14 cellular contexts compared by ENCODE assay signal in genomic region chr6:92292067-92292466, GRCh38.
DNase-seq lines count a peak whose midpoint lies in the region; TF ChIP-seq lines count a peak whose summit lies in the region.
"Had no signal": no experiment of that assay in that cellular context is flagged by ENCODE, and none has a peak within 500 bp of the region (broad histone marks: within the 10 kb centered on the region; RNA-seq: fewer than 3 reads in every experiment).

No MANE protein-coding gene starts in this region.

- H3K56ac ChIP-seq in mesendoderm (ENCODE audit: low read length), result no peak overlapping the region

- TF ChIP-seq EP300 in transverse colon (IDR thresholded peaks at IDR 0.05; ENCODE audit: low read depth), result no peak

- H3K4me2 ChIP-seq in mesendoderm (ENCODE audit: low read length), result no peak overlapping the region
- H3K4me2 ChIP-seq: BLaER1 treated with 17β-estradiol and CSF1 and Interleukin-3, amounts not matched to agents 10 nM and 100 nM had no signal

- no peak overlapping the region for H3K4me3 Mint-ChIP-seq in CD8-positive, alpha-beta memory T cell
- H3K4me3 Mint-ChIP-seq: CD4-positive, CD25-positive, alpha-beta regulatory T cell had no signal

- no peaks in the 10 kb centered on the region for H3K4me1 Mint-ChIP-seq in CD8-positive, alpha-beta memory T cell
- H3K4me1 Mint-ChIP-seq: CD4-positive, CD25-positive, alpha-beta regulatory T cell had no signal

- H3K36me3 ChIP-seq in WERI-Rb-1 (no peaks in the 10 kb centered on the region), mesendoderm (ENCODE audit: control insufficient read depth, insufficient read depth, low read length) (no peaks in the 10 kb centered on the region), transverse colon (no peaks in the 10 kb centered on the region)
- H3K36me3 ChIP-seq in CD8-positive, alpha-beta memory T cell (ENCODE audit: insufficient read depth, low read length), result no peaks in the 10 kb centered on the region
- H3K36me3 ChIP-seq: BLaER1 treated with 17β-estradiol and CSF1 and Interleukin-3, amounts not matched to agents 10 nM and 100 nM had no signal

- no peaks in the 10 kb centered on the region for H3K79me1 ChIP-seq in mesendoderm (ENCODE audit: low read length)

- H3K9ac ChIP-seq in mesendoderm (ENCODE audit: low read length), result no peak overlapping the region
- H3K9ac ChIP-seq: BLaER1 treated with 17β-estradiol and CSF1 and Interleukin-3, amounts not matched to agents 10 nM and 100 nM had no signal

- WGBS in mesendoderm (ENCODE audit: extremely low coverage, insufficient coverage, low lambda C conversion rate), result no CpG with 5 or more reads among the region's 1 CpG
- 11 to 32% methylated on average over 1 of the region's 1 CpG for WGBS in transverse colon (ENCODE audit: low coverage in 1 of 2), 2 donors

- H3K27ac ChIP-seq in WERI-Rb-1, result no peak overlapping the region
- no peak overlapping the region for H3K27ac ChIP-seq in mesendoderm (ENCODE audit: low read depth, low read length)
- H3K27ac ChIP-seq in transverse colon, result no peak overlapping the region
- H3K27ac ChIP-seq in CD8-positive, alpha-beta memory T cell (ENCODE audit: low read depth, low read length), result no peak overlapping the region
- H3K27ac ChIP-seq: BLaER1 treated with 17β-estradiol and CSF1 and Interleukin-3, amounts not matched to agents 10 nM and 100 nM had no signal

- intact Hi-C loops in transverse colon (cut with DNase I; ENCODE audit: low total_unique reads), result no loop called here

- no peaks in the 10 kb centered on the region for H3K27me3 Mint-ChIP-seq in CD8-positive, alpha-beta memory T cell
- H3K27me3 Mint-ChIP-seq: CD4-positive, CD25-positive, alpha-beta regulatory T cell had no signal

- no peak overlapping the region for H3K23ac ChIP-seq in mesendoderm (ENCODE audit: low read length)

- H3K4me1 ChIP-seq in mesendoderm (ENCODE audit: control insufficient read depth, low read depth, low read length) (no peaks in the 10 kb centered on the region), transverse colon (no peaks in the 10 kb centered on the region)
- no peaks in the 10 kb centered on the region for H3K4me1 ChIP-seq in CD8-positive, alpha-beta memory T cell (ENCODE audit: insufficient read depth, low read length)
- H3K4me1 ChIP-seq: BLaER1 treated with 17β-estradiol and CSF1 and Interleukin-3, amounts not matched to agents 10 nM and 100 nM had no signal

- no peak overlapping the region for H2BK120ac ChIP-seq in mesendoderm (ENCODE audit: low read depth, low read length)

- H4K5ac ChIP-seq in mesendoderm (ENCODE audit: low read length), result no peak overlapping the region

- in situ Hi-C loops in transverse colon (cut with MboI; ENCODE audit: low pct_ligation_motif_present in 1 of 4, low pct_unique_long_range_greater_than_20kb in 1 of 4, low sequenced_read_pairs in 3 of 4), result no loop called here

- no peak overlapping the region for H2BK5ac ChIP-seq in mesendoderm (ENCODE audit: low read length)

- no peak overlapping the region for H2AK5ac ChIP-seq in mesendoderm (ENCODE audit: low read length)

- no peak overlapping the region for H4K8ac ChIP-seq in mesendoderm (ENCODE audit: low read depth, low read length)

- no peaks in the 10 kb centered on the region for H3K9me3 ChIP-seq in WERI-Rb-1 (ENCODE audit: severe bottlenecking)
- no peaks in the 10 kb centered on the region for H3K9me3 ChIP-seq in transverse colon
- H3K9me3 ChIP-seq in CD8-positive, alpha-beta memory T cell (ENCODE audit: low read length), result no peaks in the 10 kb centered on the region

- POLR2A ChIA-PET in CD8-positive, alpha-beta memory T cell (lab: Charles Lee), result no interaction called here

- TF ChIP-seq POLR2A in transverse colon (IDR thresholded peaks at IDR 0.05), result no peak

- no peaks in the 10 kb centered on the region for H3K79me2 ChIP-seq in mesendoderm (ENCODE audit: control insufficient read depth, insufficient read depth, low read length)

- CTCF ChIA-PET in CD8-positive, alpha-beta memory T cell (lab: Charles Lee), result no interaction called here

- H2BK15ac ChIP-seq in mesendoderm (replicated peaks; ENCODE audit: low read depth), result no peak overlapping the region

- peaks cover 0 to 10% (median 6%) of the 10 kb centered on the region in 5 donors for H3K9me3 Mint-ChIP-seq in CD8-positive, alpha-beta memory T cell

- H3K36me3 Mint-ChIP-seq in CD8-positive, alpha-beta memory T cell, result no peaks in the 10 kb centered on the region
- H3K36me3 Mint-ChIP-seq: CD4-positive, CD25-positive, alpha-beta regulatory T cell had no signal

- no peak overlapping the region for H3K18ac ChIP-seq in mesendoderm (ENCODE audit: low read length)

- no peak overlapping the region for H3K4me3 ChIP-seq in WERI-Rb-1 (ENCODE audit: low read depth, low read length)
- no peak overlapping the region for H3K4me3 ChIP-seq in mesendoderm (ENCODE audit: low read length)
- no peak overlapping the region for H3K4me3 ChIP-seq in transverse colon
- no peak overlapping the region for H3K4me3 ChIP-seq in CD8-positive, alpha-beta memory T cell (ENCODE audit: low read length)
- H3K4me3 ChIP-seq: BLaER1 treated with 17β-estradiol and CSF1 and Interleukin-3, amounts not matched to agents 10 nM and 100 nM; K562 had no signal

- DNase-seq in NCI-H748 (lab: John Stamatoyannopoulos, UW; ENCODE audit: unreplicated experiment), result peak; percentile 13
- no peak for DNase-seq in NCI-H748 treated with DMSO at 0.1 percent for 48 hours (lab: John Stamatoyannopoulos, UW)
- no peak for DNase-seq in WERI-Rb-1
- DNase-seq in mesendoderm, result peak; percentile 7
- DNase-seq in hippocampal formation (lab: John Stamatoyannopoulos, UW), result no peak
- no peak for DNase-seq in transverse colon
- no peak for DNase-seq in CD8-positive, alpha-beta memory T cell
- DNase-seq: ACHN; CD4-positive, CD25-positive, alpha-beta regulatory T cell; DND-41; GF-D8; H7 had no signal

- no peak overlapping the region for H3K27ac Mint-ChIP-seq in CD8-positive, alpha-beta memory T cell
- H3K27ac Mint-ChIP-seq: CD4-positive, CD25-positive, alpha-beta regulatory T cell had no signal

- no peak overlapping the region for H3K4ac ChIP-seq in mesendoderm (ENCODE audit: low read depth, low read length)

- H3K27me3 ChIP-seq in WERI-Rb-1 (ENCODE audit: insufficient read depth, low read depth, severe bottlenecking), result no peaks in the 10 kb centered on the region
- H3K27me3 ChIP-seq in mesendoderm (ENCODE audit: insufficient read depth, low read length, poor library complexity), result no peaks in the 10 kb centered on the region
- H3K27me3 ChIP-seq in transverse colon, result no peaks in the 10 kb centered on the region
- H3K27me3 ChIP-seq in CD8-positive, alpha-beta memory T cell (ENCODE audit: insufficient read depth, low read length, poor library complexity, severe bottlenecking), result no peaks in the 10 kb centered on the region
- H3K27me3 ChIP-seq: BLaER1 treated with 17β-estradiol and CSF1 and Interleukin-3, amounts not matched to agents 10 nM and 100 nM had no signal

- TF ChIP-seq CTCF in WERI-Rb-1 (IDR thresholded peaks at IDR 0.05; ENCODE audit: low read depth, low read length), result 0 out of 2 replicates have a peak, but pooled peaks have one; percentile 4
- TF ChIP-seq CTCF in transverse colon (IDR thresholded peaks at IDR 0.05), result no peak

Comparison
In these comparisons a context has a peak if more than half of its experiments do, and no peak if none do; other contexts are left out.
1. DNase-seq: peak in NCI-H748 (single experiment) and mesendoderm (single experiment); none in NCI-H748 treated with DMSO at 0.1 percent for 48 hours (single experiment), WERI-Rb-1 (single experiment), hippocampal formation (0 of 2), transverse colon (single experiment) and CD8-positive, alpha-beta memory T cell (0 of 5).